In genomic region chr1:246609632-246610031, GRCh38 we compare ENCODE assay signal across 13 cellular contexts. TPM values are rescaled to one million over a fixed set of nuclear protein-coding genes. Genes with fewer than 3 reads are reported as not detected.
A peak's percentile ranks its signal among the peaks of the same experiment; 100 is the strongest.
DNase-seq lines count a peak whose midpoint lies in the region; ATAC-seq and TF ChIP-seq lines count a peak whose summit lies in the region.
"Had no signal": no experiment of that assay in that cellular context is flagged by ENCODE, and none has a peak within 500 bp of the region (broad histone marks: within the 10 kb centered on the region; RNA-seq: fewer than 3 reads in every experiment).

No MANE protein-coding gene starts in this region.

- TF ChIP-seq POLR2A in testis (IDR thresholded peaks at IDR 0.05): no peak

- H4K20me1 ChIP-seq in smooth muscle cell (ENCODE audit: low read depth): peaks cover 25% of the 10 kb centered on the region

- H3K4me3 ChIP-seq in SJSA1: no peak overlapping the region
- no peak overlapping the region for H3K4me3 ChIP-seq in fibroblast of villous mesenchyme (ENCODE audit: low read depth, low read length)
- no peak overlapping the region for H3K4me3 ChIP-seq in testis
- no peak overlapping the region for H3K4me3 ChIP-seq in smooth muscle cell
- H3K4me3 ChIP-seq: cardiac muscle cell, HAP-1, MG63 had no signal

- no peaks in the 10 kb centered on the region for H3K27me3 ChIP-seq in SJSA1 (replicated peaks)
- no peaks in the 10 kb centered on the region for H3K27me3 ChIP-seq in testis
- no peaks in the 10 kb centered on the region for H3K27me3 ChIP-seq in smooth muscle cell (ENCODE audit: low read depth)
- H3K27me3 ChIP-seq: cardiac muscle cell, MG63 had no signal

- H3K4me2 ChIP-seq in smooth muscle cell: no peak overlapping the region

- no peak overlapping the region for H3K4me3 Mint-ChIP-seq in activated T-cell treated with anti-CD3 and anti-CD28 coated beads, Interleukin-2, amount 50 U/mL, for 24 hours
- H3K4me3 Mint-ChIP-seq in WTC11: no peak overlapping the region
- H3K4me3 Mint-ChIP-seq in activated T-helper 2 cell treated with anti-CD3 and anti-CD28 coated beads, Interferon-gamma antibody, Interleukin-2, Interleukin-4, amounts not matched to agents 10 μg/mL and 5 μg/mL and 100 μg/mL, durations not matched to agents 14 hours and 24 hours and 36 hours (ENCODE audit: low read depth): no peak overlapping the region
- H3K4me3 Mint-ChIP-seq: stimulated activated naive B cell treated with anti-CD40 and anti-IgM and Interleukin-4, amounts not matched to agents 10 μg/mL and 1 μg/mL and 100 μg/mL, for 72 hours had no signal

- H2AFZ ChIP-seq in smooth muscle cell (ENCODE audit: low read depth): no peak overlapping the region

- WGBS in testis, 2 donors: 88 to 90% methylated on average over 4 of the region's 4 CpGs
- 84% methylated on average over 4 of the region's 4 CpGs for WGBS in smooth muscle cell (ENCODE audit: low lambda C conversion rate)

- H3K9ac ChIP-seq in smooth muscle cell (ENCODE audit: low read depth): no peak overlapping the region

- no peaks in the 10 kb centered on the region for H3K27me3 Mint-ChIP-seq in activated T-cell treated with anti-CD3 and anti-CD28 coated beads, Interleukin-2, amount 50 U/mL, for 24 hours
- H3K27me3 Mint-ChIP-seq in WTC11 (ENCODE audit: low read depth): no peaks in the 10 kb centered on the region
- H3K27me3 Mint-ChIP-seq in activated T-helper 2 cell treated with anti-CD3 and anti-CD28 coated beads, Interferon-gamma antibody, Interleukin-2, Interleukin-4, amounts not matched to agents 10 μg/mL and 5 μg/mL and 100 μg/mL, durations not matched to agents 14 hours and 24 hours and 36 hours (ENCODE audit: low read depth): no peaks in the 10 kb centered on the region
- H3K27me3 Mint-ChIP-seq: stimulated activated naive B cell treated with anti-CD40 and anti-IgM and Interleukin-4, amounts not matched to agents 10 μg/mL and 1 μg/mL and 100 μg/mL, for 72 hours had no signal

- TF ChIP-seq CTCF in fibroblast of villous mesenchyme (IDR thresholded peaks at IDR 0.05; ENCODE audit: insufficient read depth, low read depth, low read length) (no peak), testis (IDR thresholded peaks at IDR 0.05) (no peak), WTC11 (IDR thresholded peaks at IDR 0.05) (no peak), smooth muscle cell (IDR thresholded peaks at IDR 0.05; ENCODE audit: borderline replicate concordance, insufficient read depth, poor library complexity, severe bottlenecking) (no peak)

- peak overlapping the region; percentile 68 for H3K27ac ChIP-seq in SJSA1
- peak overlapping the region; percentile 32 to 41 for H3K27ac ChIP-seq in testis
- H3K27ac ChIP-seq in smooth muscle cell (ENCODE audit: low read depth): no peak overlapping the region
- H3K27ac ChIP-seq: cardiac muscle cell had no signal

- H3K27ac Mint-ChIP-seq in activated T-cell treated with anti-CD3 and anti-CD28 coated beads, Interleukin-2, amount 50 U/mL, for 24 hours: peak overlapping the region; percentile 78
- H3K27ac Mint-ChIP-seq in WTC11: no peak overlapping the region
- no peak overlapping the region for H3K27ac Mint-ChIP-seq in activated T-helper 2 cell treated with anti-CD3 and anti-CD28 coated beads, Interferon-gamma antibody, Interleukin-2, Interleukin-4, amounts not matched to agents 10 μg/mL and 5 μg/mL and 100 μg/mL, durations not matched to agents 14 hours and 24 hours and 36 hours

- peaks cover 62% of the 10 kb centered on the region for H3K4me1 Mint-ChIP-seq in activated T-cell treated with anti-CD3 and anti-CD28 coated beads, Interleukin-2, amount 50 U/mL, for 24 hours (ENCODE audit: low read depth)
- H3K4me1 Mint-ChIP-seq in WTC11: peaks cover 19% of the 10 kb centered on the region
- peaks cover 9% of the 10 kb centered on the region for H3K4me1 Mint-ChIP-seq in activated T-helper 2 cell treated with anti-CD3 and anti-CD28 coated beads, Interferon-gamma antibody, Interleukin-2, Interleukin-4, amounts not matched to agents 10 μg/mL and 5 μg/mL and 100 μg/mL, durations not matched to agents 14 hours and 24 hours and 36 hours (ENCODE audit: low read depth)

- no peak for ATAC-seq in WTC11

- no peaks in the 10 kb centered on the region for H3F3A ChIP-seq in smooth muscle cell (ENCODE audit: low read depth)

- CTCF ChIA-PET in WTC11 (lab: Charles Lee): no interaction called here

- H3K9me3 ChIP-seq in SJSA1 (replicated peaks) (no peaks in the 10 kb centered on the region), testis (no peaks in the 10 kb centered on the region), smooth muscle cell (replicated peaks; ENCODE audit: low read depth) (no peaks in the 10 kb centered on the region)
- H3K9me3 ChIP-seq: HAP-1, MG63 had no signal

- H3K36me3 ChIP-seq in SJSA1: 0 out of 2 replicates have a peak, but pooled peaks cover 4% of the 10 kb centered on the region
- H3K36me3 ChIP-seq in testis (ENCODE audit: low read depth, missing control alignments): no peaks in the 10 kb centered on the region
- H3K36me3 ChIP-seq in smooth muscle cell (ENCODE audit: low read depth): no peaks in the 10 kb centered on the region
- H3K36me3 ChIP-seq: cardiac muscle cell, HAP-1, MG63 had no signal

- peaks cover 11% of the 10 kb centered on the region for H3K79me2 ChIP-seq in smooth muscle cell (ENCODE audit: low read depth)

- no peak for DNase-seq in activated T-cell treated with anti-CD3 and anti-CD28 coated beads, Interleukin-2, amount 50 U/mL, for 24 hours
- DNase-seq in activated T-cell treated with anti-CD3 and anti-CD28 coated beads, Interleukin-2, amount 50 U/mL, for 1 hour: no peak
- DNase-seq in SJSA1 (ENCODE audit: low read depth in 1 of 2, low spot score in 2 of 2) (no peak), fibroblast of villous mesenchyme (ENCODE audit: low read depth) (peak; percentile 86), testis (no peak), WTC11 (ENCODE audit: low spot score) (no peak), smooth muscle cell (lab: John Stamatoyannopoulos, UW; ENCODE audit: unreplicated experiment) (no peak)
- no peak for DNase-seq in activated T-helper 2 cell treated with anti-CD3 and anti-CD28 coated beads, Interferon-gamma antibody, Interleukin-2, Interleukin-4, amounts not matched to agents 10 μg/mL and 5 μg/mL and 100 μg/mL, durations not matched to agents 14 hours and 24 hours and 36 hours (ENCODE audit: low spot score)
- DNase-seq: NCI-H526 had no signal

- H3K9me3 Mint-ChIP-seq in activated T-cell treated with anti-CD3 and anti-CD28 coated beads, Interleukin-2, amount 50 U/mL, for 24 hours: no peaks in the 10 kb centered on the region
- H3K9me3 Mint-ChIP-seq in WTC11: no peaks in the 10 kb centered on the region
- H3K9me3 Mint-ChIP-seq in activated T-helper 2 cell treated with anti-CD3 and anti-CD28 coated beads, Interferon-gamma antibody, Interleukin-2, Interleukin-4, amounts not matched to agents 10 μg/mL and 5 μg/mL and 100 μg/mL, durations not matched to agents 14 hours and 24 hours and 36 hours: no peaks in the 10 kb centered on the region

- intact Hi-C loops in testis (cut with DNase I; ENCODE audit: low total_unique reads): no loop called here
- intact Hi-C loops in activated T-helper 2 cell treated with anti-CD3 and anti-CD28 coated beads, Interferon-gamma antibody, Interleukin-2, Interleukin-4, amounts not matched to agents 10 μg/mL and 5 μg/mL and 100 μg/mL, durations not matched to agents 14 hours and 24 hours and 36 hours (cut with micrococcal nuclease): no loop called here

- POLR2A ChIA-PET in WTC11 (lab: Charles Lee): no interaction called here

- H3K4me1 ChIP-seq in SJSA1 (replicated peaks) (peaks cover 24% of the 10 kb centered on the region), testis (peaks cover 8% of the 10 kb centered on the region), smooth muscle cell (ENCODE audit: low read depth) (no peaks in the 10 kb centered on the region)
- H3K4me1 ChIP-seq: HAP-1 had no signal

- peaks cover 43% of the 10 kb centered on the region for H3K36me3 Mint-ChIP-seq in activated T-cell treated with anti-CD3 and anti-CD28 coated beads, Interleukin-2, amount 50 U/mL, for 24 hours (ENCODE audit: low read depth)
- H3K36me3 Mint-ChIP-seq in WTC11: no peaks in the 10 kb centered on the region
- no peaks in the 10 kb centered on the region for H3K36me3 Mint-ChIP-seq in activated T-helper 2 cell treated with anti-CD3 and anti-CD28 coated beads, Interferon-gamma antibody, Interleukin-2, Interleukin-4, amounts not matched to agents 10 μg/mL and 5 μg/mL and 100 μg/mL, durations not matched to agents 14 hours and 24 hours and 36 hours (ENCODE audit: low read depth)

TF ChIP-seq in WTC11, 78 proteins besides CTCF, POLR2A, EP300 and RAD21:
- TF ChIP-seq GRHL2 (CRISPR knock-in tag; IDR thresholded peaks at IDR 0.05; ENCODE audit: insufficient replicate concordance, severe bottlenecking) (no peak), USF1 (CRISPR knock-in tag; IDR thresholded peaks at IDR 0.05) (no peak)

RNA-seq across cellular contexts. Expression of gene CNST, which starts 43.4 kb away (rescaled TPM):
- 19.0 and 21.1 TPM in 2 replicates for total RNA-seq in SJSA1 (2014; rRNA removed; shearing (Covaris generic))
- total RNA-seq in fibroblast of villous mesenchyme (27.7 and 44.0 TPM in 2 replicates), testis (10 to 100 TPM; 56.7 to 61.6 TPM), WTC11 (2021) (17.2 to 18.4 TPM (median 17.5 TPM) in 3 replicates), smooth muscle cell (11.0 and 16.9 TPM in 2 replicates)
- polyA plus RNA-seq in testis (ENCODE audit: insufficient read depth, low read depth, low replicate concordance) (26.6 TPM), smooth muscle cell (6.7 and 7.3 TPM in 2 replicates)
- 18.8 and 21.6 TPM in 2 replicates for total RNA-seq in activated T-helper 2 cell treated with anti-CD3 and anti-CD28 coated beads, Interferon-gamma antibody, Interleukin-2, Interleukin-4, amounts not matched to agents 10 μg/mL and 5 μg/mL and 100 μg/mL, durations not matched to agents 14 hours and 24 hours and 36 hours

RNA-seq across cellular contexts. Expression of gene TFB2M, which starts 43.6 kb away (rescaled TPM):
- total RNA-seq in SJSA1 (2014; rRNA removed; shearing (Covaris generic)): 21.1 and 31.6 TPM in 2 replicates
- 24.8 and 29.4 TPM in 2 replicates for total RNA-seq in fibroblast of villous mesenchyme
- total RNA-seq in testis: 10 to 100 TPM; 19.8 to 20.0 TPM
- 15.7 TPM for polyA plus RNA-seq in testis (ENCODE audit: insufficient read depth, low read depth, low replicate concordance)
- 16.1 to 17.3 TPM (median 16.5 TPM) in 3 replicates for total RNA-seq in WTC11 (2021)
- total RNA-seq in smooth muscle cell: 22.5 and 24.0 TPM in 2 replicates
- polyA plus RNA-seq in smooth muscle cell: 15.0 and 16.8 TPM in 2 replicates
- 21.0 and 21.7 TPM in 2 replicates for total RNA-seq in activated T-helper 2 cell treated with anti-CD3 and anti-CD28 coated beads, Interferon-gamma antibody, Interleukin-2, Interleukin-4, amounts not matched to agents 10 μg/mL and 5 μg/mL and 100 μg/mL, durations not matched to agents 14 hours and 24 hours and 36 hours
